ENCODE assay signal across 8 cellular contexts in the genomic region with DNA sequence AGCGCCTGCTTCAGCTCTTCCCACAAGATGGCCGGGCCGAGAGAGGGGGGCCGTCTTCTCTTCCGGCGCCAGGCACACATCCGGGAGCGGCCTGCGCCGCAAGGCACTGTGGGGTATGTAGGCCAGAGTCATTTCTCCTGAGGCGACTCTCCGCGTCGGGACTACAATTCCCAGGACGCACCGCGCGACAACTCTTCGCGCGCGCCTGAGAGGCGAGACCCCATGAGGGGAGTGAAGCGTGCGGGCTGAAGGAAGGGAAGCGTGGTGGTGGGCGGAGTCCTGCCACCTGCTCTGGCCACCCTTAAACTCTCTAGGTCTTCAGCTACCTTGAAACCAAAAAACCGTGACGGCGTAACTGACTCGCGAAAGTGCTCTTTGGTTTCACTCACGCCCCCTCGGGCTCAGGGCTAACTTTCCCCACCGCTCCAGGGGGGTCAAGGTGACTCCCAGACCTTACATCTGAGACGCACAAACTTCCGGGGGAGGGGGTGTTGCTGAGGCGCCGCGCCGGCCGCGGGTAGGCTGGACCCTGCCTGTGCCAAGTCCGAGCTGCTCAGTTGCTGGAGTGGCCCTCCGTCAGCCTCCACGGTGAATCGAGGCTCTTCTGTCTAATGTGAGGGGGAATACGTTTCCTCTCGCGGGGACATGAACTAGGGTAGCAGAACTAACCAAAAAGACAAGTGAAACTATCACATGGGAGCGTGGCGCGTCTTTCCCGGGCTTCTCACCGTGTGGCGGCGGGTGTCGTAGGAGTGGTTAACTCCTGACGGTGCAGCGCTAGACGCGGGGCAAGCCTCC. TPM values are rescaled to one million over a fixed set of nuclear protein-coding genes. Genes with fewer than 3 reads are reported as not detected.
A peak's percentile ranks its signal among the peaks of the same experiment; 100 is the strongest.
DNase-seq lines count a peak whose midpoint lies in the region; ATAC-seq and TF ChIP-seq lines count a peak whose summit lies in the region.

A gene (minus strand): TSS at position 45 of the 798 bp plus-strand sequence. CDS start 102 bp downstream, outside the sequence.

- H3K27ac Mint-ChIP-seq in HFFc6: peak within 1 kb of the TSS; percentile 99
- peak within 1 kb of the TSS; percentile 93 for H3K27ac Mint-ChIP-seq in activated naive CD4-positive, alpha-beta T cell treated with anti-CD3 and anti-CD28 coated beads, Interleukin-2, amount 10 ng/mL, durations not matched to agents 7 days and 5 days

- peak within 1 kb of the TSS; percentile 98 for H3K9ac ChIP-seq in SK-N-MC (ENCODE audit: insufficient read length)

- H3K9me3 ChIP-seq in SK-N-MC (ENCODE audit: low read depth, low read length) (no peaks in the 10 kb centered on the region), gastroesophageal sphincter (no peaks in the 10 kb centered on the region)

- peaks cover 44% of the 10 kb centered on the region for H3K36me3 Mint-ChIP-seq in HFFc6 (ENCODE audit: low read depth)
- H3K36me3 Mint-ChIP-seq in activated naive CD4-positive, alpha-beta T cell treated with anti-CD3 and anti-CD28 coated beads, Interleukin-2, amount 10 ng/mL, durations not matched to agents 7 days and 5 days: peaks cover 36% of the 10 kb centered on the region

- TF ChIP-seq POLR2A in NB4 (IDR thresholded peaks at IDR 0.05; ENCODE audit: extremely low read depth, insufficient read length) (peak; percentile 65), gastroesophageal sphincter (IDR thresholded peaks at IDR 0.05) (peak in 1 of 2 donors; percentile 30)

- DNase-seq in GM03348 (ENCODE audit: low spot score): peak; percentile 97
- DNase-seq in HFFc6: peak; percentile 92
- DNase-seq in NB4 (ENCODE audit: low read depth): peak; percentile 98
- peak; percentile 88 for DNase-seq in SK-N-MC (ENCODE audit: low read depth, low spot score)
- peak; percentile 97 for DNase-seq in activated naive CD4-positive, alpha-beta T cell treated with anti-CD3 and anti-CD28 coated beads, Interleukin-2, amount 10 ng/mL, durations not matched to agents 7 days and 5 days
- DNase-seq in non-pigmented ciliary epithelial cell (ENCODE audit: low read depth): peak; percentile 88
- peak; percentile 97 for DNase-seq in superior temporal gyrus (ENCODE audit: extremely low spot score)

- H3K9me3 Mint-ChIP-seq in HFFc6: no peaks in the 10 kb centered on the region
- no peaks in the 10 kb centered on the region for H3K9me3 Mint-ChIP-seq in activated naive CD4-positive, alpha-beta T cell treated with anti-CD3 and anti-CD28 coated beads, Interleukin-2, amount 10 ng/mL, durations not matched to agents 7 days and 5 days

- H3K36me3 ChIP-seq in SK-N-MC (ENCODE audit: insufficient read depth, low read length) (peaks cover 41% of the 10 kb centered on the region), gastroesophageal sphincter (peaks cover 0 to 6% of the 10 kb centered on the region in 2 donors)

- peak; percentile 98 for ATAC-seq in gastroesophageal sphincter

- CTCF ChIA-PET in activated naive CD4-positive, alpha-beta T cell treated with anti-CD3 and anti-CD28 coated beads, Interleukin-2, amount 10 ng/mL, durations not matched to agents 7 days and 5 days (lab: Charles Lee): interaction anchor here (0.7 to 2.5 kb wide), 2 partner anchors 168 to 218 kb away, joined by 3 to 22 read pairs; no protein-coding TSS in a partner anchor

- no peaks in the 10 kb centered on the region for H3K27me3 ChIP-seq in gastroesophageal sphincter

- H3K4me1 ChIP-seq in gastroesophageal sphincter: peaks cover 0 to 60% (median 9%) of the 10 kb centered on the region in 3 donors

- H3K4me3 ChIP-seq in NB4 (ENCODE audit: low read depth, low read length) (peak within 1 kb of the TSS; percentile 90), SK-N-MC (peak within 1 kb of the TSS; percentile 99), gastroesophageal sphincter (peak within 1 kb of the TSS; percentile 77)

- TF ChIP-seq CTCF in HFFc6 (IDR thresholded peaks at IDR 0.05): no peak
- no peak for TF ChIP-seq CTCF in NB4 (IDR thresholded peaks at IDR 0.05; ENCODE audit: low read depth, low read length)
- peak in 1 of 4 experiments; percentile 6 for TF ChIP-seq CTCF in gastroesophageal sphincter (IDR thresholded peaks at IDR 0.05)

- H3K27me3 Mint-ChIP-seq in HFFc6 (ENCODE audit: insufficient read depth): peaks cover 2% of the 10 kb centered on the region; the same call in 1 of the 2 replicates
- H3K27me3 Mint-ChIP-seq in activated naive CD4-positive, alpha-beta T cell treated with anti-CD3 and anti-CD28 coated beads, Interleukin-2, amount 10 ng/mL, durations not matched to agents 7 days and 5 days: no peaks in the 10 kb centered on the region

- H3K4me1 Mint-ChIP-seq in HFFc6 (ENCODE audit: low read depth): peaks cover 71% of the 10 kb centered on the region
- H3K4me1 Mint-ChIP-seq in activated naive CD4-positive, alpha-beta T cell treated with anti-CD3 and anti-CD28 coated beads, Interleukin-2, amount 10 ng/mL, durations not matched to agents 7 days and 5 days: peaks cover 58% of the 10 kb centered on the region

- TF ChIP-seq EP300 in gastroesophageal sphincter (IDR thresholded peaks at IDR 0.05): no peak

- peak within 1 kb of the TSS; percentile 96 for H3K27ac ChIP-seq in SK-N-MC
- peak within 1 kb of the TSS; percentile 68 to 93 (median 92) for H3K27ac ChIP-seq in gastroesophageal sphincter

- H3K4me3 Mint-ChIP-seq in HFFc6: peak within 1 kb of the TSS; percentile 97
- H3K4me3 Mint-ChIP-seq in activated naive CD4-positive, alpha-beta T cell treated with anti-CD3 and anti-CD28 coated beads, Interleukin-2, amount 10 ng/mL, durations not matched to agents 7 days and 5 days: peak within 1 kb of the TSS; percentile 77

- 0% methylated on average over 4 to 9 of the region's 62 CpGs for WGBS in gastroesophageal sphincter (ENCODE audit: low coverage in 1 of 2), 2 donors

RNA-seq across cellular contexts. Expression of the gene that starts here (rescaled TPM):
- 100 to 1,000 TPM; 192 to 263 (median 242) TPM for total RNA-seq in HFFc6 (2021; fragmentation: NEBNext Ultra II Directional; extraction: Animal tissue kit (Norgen Biotek cat#: 25700))
- 100 to 1,000 TPM; 254 to 263 (median 258) TPM for total RNA-seq in gastroesophageal sphincter

Comparison
In these comparisons a context has a peak if more than half of its experiments do, and no peak if none do; other contexts are left out.
1. Peak in every context shown above with its lines: DNase-seq, ATAC-seq, H3K4me3 ChIP-seq and H3K27ac ChIP-seq.